13 cellular contexts compared by ENCODE assay signal in the genomic region with DNA sequence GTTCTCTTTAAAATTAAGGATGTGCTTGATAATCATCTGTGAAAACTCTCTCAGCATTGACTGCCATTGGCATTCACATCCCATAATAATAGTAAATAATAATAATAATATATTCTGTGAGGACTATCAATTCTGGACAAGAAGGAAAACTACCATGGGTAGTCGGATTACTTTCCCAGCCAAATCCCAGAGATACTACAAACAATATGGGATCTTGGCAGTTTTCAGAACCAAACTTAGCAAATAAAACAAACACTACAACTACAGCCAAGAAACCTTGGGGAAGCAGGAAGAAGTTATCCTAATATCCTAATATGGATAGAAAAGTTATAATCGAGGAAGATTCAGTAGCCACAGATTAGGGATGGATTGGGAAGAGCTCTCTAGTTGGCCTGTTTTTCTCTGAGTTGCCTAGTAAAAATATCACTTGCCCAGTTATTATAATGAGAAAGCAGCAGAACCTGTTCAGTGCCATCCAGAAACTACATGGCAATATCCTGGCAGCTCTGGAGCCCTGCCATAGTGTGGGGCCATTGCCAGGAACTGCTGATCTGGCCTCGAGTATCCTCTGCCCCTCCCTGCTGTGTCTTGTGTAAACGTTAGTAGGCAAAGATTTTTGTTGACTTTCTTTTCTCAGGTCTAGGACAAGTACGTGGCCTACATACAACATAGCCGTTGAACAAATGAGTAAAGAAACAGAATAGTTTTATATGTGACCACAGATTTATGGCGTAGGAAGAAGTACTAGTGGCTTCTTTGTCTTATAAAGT.
DNase-seq lines count a peak whose midpoint lies in the region; ATAC-seq and TF ChIP-seq lines count a peak whose summit lies in the region.
"Had no signal": no experiment of that assay in that cellular context is flagged by ENCODE, and none has a peak within 500 bp of the region (broad histone marks: within the 10 kb centered on the region; RNA-seq: fewer than 3 reads in every experiment).

No MANE protein-coding gene starts in this region.

- H3K27me3 ChIP-seq in hepatocyte (no peaks in the 10 kb centered on the region), suprapubic skin (no peaks in the 10 kb centered on the region)

- CTCF ChIA-PET in RWPE1 (lab: Yijun Ruan, JAX), result interaction anchor here (0.7 kb wide), 1 partner anchor 1364 kb away, joined by 3 read pairs; no protein-coding TSS in a partner anchor

- no peak for TF ChIP-seq POLR2A in suprapubic skin (IDR thresholded peaks at IDR 0.05)

- H3K9me3 ChIP-seq in hepatocyte (ENCODE audit: low read depth) (no peaks in the 10 kb centered on the region), suprapubic skin (no peaks in the 10 kb centered on the region)

- no peak overlapping the region for H3K4me2 ChIP-seq in hepatocyte

- H3K9me2 ChIP-seq in hepatocyte (replicated peaks; ENCODE audit: insufficient read depth), result no peaks in the 10 kb centered on the region

- H4K20me1 ChIP-seq in hepatocyte (ENCODE audit: insufficient read depth, poor library complexity, severe bottlenecking), result no peaks in the 10 kb centered on the region

- 68% methylated on average over 7 of the region's 7 CpGs for WGBS in hepatocyte (ENCODE audit: low lambda C conversion rate, missing lambda C conversion rate)
- 52% methylated on average over 7 of the region's 7 CpGs for WGBS in suprapubic skin

- no peak for ATAC-seq in HG02970 (IDR thresholded peaks at IDR 0.05; ENCODE audit: low FRiP score, unreplicated experiment)
- ATAC-seq: CD8-positive, alpha-beta T cell; stimulated activated naive CD8-positive, alpha-beta T cell treated with anti-CD3 and anti-CD28 coated beads, Interleukin-15, Interleukin-2, amounts not matched to agents 100 U/mL and 50 U/mL, for 24 hours had no signal

- no peaks in the 10 kb centered on the region for H3K4me1 ChIP-seq in hepatocyte (ENCODE audit: insufficient read depth)
- peaks cover 30% of the 10 kb centered on the region for H3K4me1 ChIP-seq in suprapubic skin

- TF ChIP-seq EP300 in suprapubic skin (IDR thresholded peaks at IDR 0.05), result no peak

- POLR2A ChIA-PET in RWPE1 (lab: Yijun Ruan, JAX; ENCODE audit: low non-redundant PET), result no interaction called here

- H3K4me3 ChIP-seq in hepatocyte, result no peak overlapping the region
- H3K4me3 ChIP-seq in suprapubic skin, result no peak overlapping the region

- no peak overlapping the region for H3K27ac ChIP-seq in RWPE1
- H3K27ac ChIP-seq in hepatocyte, result no peak overlapping the region
- H3K27ac ChIP-seq in suprapubic skin, result peak overlapping the region; percentile 56

- DNase-seq in NCI-H2196 (lab: John Stamatoyannopoulos, UW; ENCODE audit: unreplicated experiment) (peak; percentile 5), NCI-H2196 treated with DMSO at 0.1 percent for 48 hours (lab: John Stamatoyannopoulos, UW; ENCODE audit: unreplicated experiment) (no peak), RWPE1 (ENCODE audit: low spot score) (peak; percentile 13), hepatocyte (ENCODE audit: low spot score) (peak; percentile 24), suprapubic skin (ENCODE audit: low spot score in 2 of 2) (peak in 1 of 2 donors; percentile 78), UCSD-AML1 (lab: John Stamatoyannopoulos, UW; ENCODE audit: unreplicated experiment) (no peak)
- DNase-seq in activated effector memory CD4-positive, alpha-beta T cell treated with anti-CD3 and anti-CD28 coated beads, Interleukin-2, amount 50 U/mL, for 16 hours, result no peak
- DNase-seq: activated CD8-positive, alpha-beta memory T cell treated with anti-CD3 and anti-CD28 coated beads, Interleukin-2, amount 50 U/mL, for 48 hours; activated naive CD4-positive, alpha-beta T cell treated with anti-CD3 and anti-CD28 coated beads, Interleukin-2, amount 10 ng/mL, durations not matched to agents 7 days and 5 days; CD8-positive, alpha-beta T cell; NCI-H2107; stimulated activated naive CD8-positive, alpha-beta T cell treated with anti-CD3 and anti-CD28 coated beads, Interleukin-15, Interleukin-2, amounts not matched to agents 100 U/mL and 50 U/mL, for 24 hours had no signal

- no peaks in the 10 kb centered on the region for H3K79me2 ChIP-seq in hepatocyte

- H3K36me3 ChIP-seq in hepatocyte (replicated peaks; ENCODE audit: insufficient read depth, low read depth) (no peaks in the 10 kb centered on the region), suprapubic skin (no peaks in the 10 kb centered on the region)

- no peak for TF ChIP-seq CTCF in RWPE1 (conservative IDR thresholded peaks at IDR 0.05; ENCODE audit: low read depth)
- no peak for TF ChIP-seq CTCF in hepatocyte (IDR thresholded peaks at IDR 0.05; ENCODE audit: poor library complexity)
- no peak for TF ChIP-seq CTCF in suprapubic skin (IDR thresholded peaks at IDR 0.05)

- H2AFZ ChIP-seq in hepatocyte, result no peak overlapping the region

Comparison
In these comparisons a context has a peak if more than half of its experiments do, and no peak if none do; other contexts are left out.
1. DNase-seq: peak in NCI-H2196 (single experiment), RWPE1 (single experiment) and hepatocyte (single experiment); none in NCI-H2196 treated with DMSO at 0.1 percent for 48 hours (single experiment), activated effector memory CD4-positive, alpha-beta T cell treated with anti-CD3 and anti-CD28 coated beads, Interleukin-2, amount 50 U/mL, for 16 hours (single experiment) and UCSD-AML1 (single experiment).